ENCODE assay signal across 18 cellular contexts in the genomic region with DNA sequence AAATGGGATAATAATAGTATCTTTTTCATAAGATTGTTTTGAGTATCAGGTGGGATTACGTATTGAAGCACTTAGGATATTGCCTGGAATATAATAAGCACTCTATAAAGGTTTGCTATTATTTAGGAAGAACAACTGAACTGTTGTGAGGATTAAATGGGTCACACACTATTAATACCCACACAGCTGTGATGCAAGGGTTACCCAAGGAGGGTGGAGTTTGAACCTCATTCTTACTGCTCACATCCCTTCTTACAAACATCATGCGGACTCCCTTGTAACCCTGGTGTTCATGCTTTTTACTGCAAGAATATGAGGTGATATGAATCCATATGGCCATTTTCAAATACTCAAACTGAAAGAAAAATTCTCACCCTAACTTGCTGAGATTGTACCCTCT.
DNase-seq lines count a peak whose midpoint lies in the region; ATAC-seq and TF ChIP-seq lines count a peak whose summit lies in the region.
"Had no signal": no experiment of that assay in that cellular context is flagged by ENCODE, and none has a peak within 500 bp of the region (broad histone marks: within the 10 kb centered on the region; RNA-seq: fewer than 3 reads in every experiment).

No MANE protein-coding gene starts in this region.

- no peak overlapping the region for H3K27ac Mint-ChIP-seq in MCF 10A (ENCODE audit: low read depth, unreplicated experiment)
- H3K27ac Mint-ChIP-seq: B cell; CD8-positive, alpha-beta T cell; HFFc6 had no signal

- ATAC-seq in psoas muscle (peak; percentile 56 to 87 (median 80)), HG02623 (IDR thresholded peaks at IDR 0.05; ENCODE audit: unreplicated experiment) (no peak)
- ATAC-seq: CD8-positive, alpha-beta T cell; GM12878 had no signal

- H3K4me1 ChIP-seq in breast epithelium (no peaks in the 10 kb centered on the region), psoas muscle (peaks cover under 1% of the 10 kb centered on the region)
- H3K4me1 ChIP-seq: BLaER1 treated with 17β-estradiol and CSF1 and Interleukin-3, amounts not matched to agents 10 nM and 100 nM had no signal

- H3K27me3 Mint-ChIP-seq in MCF 10A (ENCODE audit: insufficient read depth, unreplicated experiment): no peaks in the 10 kb centered on the region

- H3K9me3 ChIP-seq in breast epithelium (no peaks in the 10 kb centered on the region), psoas muscle (no peaks in the 10 kb centered on the region)
- H3K9me3 ChIP-seq: BLaER1 treated with 17β-estradiol and CSF1 and Interleukin-3, amounts not matched to agents 10 nM and 100 nM had no signal

- no peaks in the 10 kb centered on the region for H3K9me3 Mint-ChIP-seq in MCF 10A (ENCODE audit: unreplicated experiment)
- H3K9me3 Mint-ChIP-seq: HFFc6 had no signal

- peaks cover 32% of the 10 kb centered on the region for H3K4me1 Mint-ChIP-seq in MCF 10A (ENCODE audit: insufficient read depth, unreplicated experiment)

- no peak overlapping the region for H3K4me3 ChIP-seq in breast epithelium
- H3K4me3 ChIP-seq in choroid plexus epithelial cell (ENCODE audit: low read depth, low read length): no peak overlapping the region
- H3K4me3 ChIP-seq in psoas muscle: no peak overlapping the region
- H3K4me3 ChIP-seq: BLaER1 treated with 17β-estradiol and CSF1 and Interleukin-3, amounts not matched to agents 10 nM and 100 nM; GM12878 had no signal

- peak; percentile 20 for DNase-seq in MCF 10A (ENCODE audit: unreplicated experiment)
- no peak for DNase-seq in breast epithelium (ENCODE audit: low spot score in 2 of 2)
- DNase-seq in choroid plexus epithelial cell (ENCODE audit: low read depth): peak; percentile 36
- DNase-seq in psoas muscle: no peak
- no peak for DNase-seq in HUDEP-2 (lab: John Stamatoyannopoulos, UW; ENCODE audit: unreplicated experiment in 76 of 76)
- DNase-seq in NCI-H2029 treated with DMSO at 0.1 percent for 48 hours (lab: John Stamatoyannopoulos, UW): no peak
- DNase-seq: Calu3; CD8-positive, alpha-beta T cell; DND-41; EL; GOT3; H7; HFFc6 had no signal

- CTCF ChIA-PET in MCF 10A (lab: Yijun Ruan, JAX): interaction anchor here (0.6 kb wide), 1 partner anchor 152 kb away, joined by 4 read pairs; no protein-coding TSS in a partner anchor

- H3K27me3 ChIP-seq in breast epithelium: no peaks in the 10 kb centered on the region
- peaks cover 0 to 1% (median 0%) of the 10 kb centered on the region in 3 donors for H3K27me3 ChIP-seq in psoas muscle (ENCODE audit: insufficient read depth in 3 of 3, low read length in 2 of 3)
- H3K27me3 ChIP-seq: BLaER1 treated with 17β-estradiol and CSF1 and Interleukin-3, amounts not matched to agents 10 nM and 100 nM had no signal

- H3K27ac ChIP-seq in breast epithelium (no peak overlapping the region), psoas muscle (no peak overlapping the region)
- H3K27ac ChIP-seq: 22Rv1; BLaER1 treated with 17β-estradiol and CSF1 and Interleukin-3, amounts not matched to agents 10 nM and 100 nM had no signal

- POLR2A ChIA-PET in MCF 10A (lab: Yijun Ruan, JAX): interaction anchor here (0.9 kb wide), 1 partner anchor 111 kb away, joined by 3 read pairs; no protein-coding TSS in a partner anchor

- H3K36me3 ChIP-seq in breast epithelium (no peaks in the 10 kb centered on the region), psoas muscle (ENCODE audit: insufficient read depth in 1 of 2, low read depth in 1 of 2) (no peaks in the 10 kb centered on the region)
- H3K36me3 ChIP-seq: BLaER1 treated with 17β-estradiol and CSF1 and Interleukin-3, amounts not matched to agents 10 nM and 100 nM had no signal

- no peaks in the 10 kb centered on the region for H3K36me3 Mint-ChIP-seq in MCF 10A (ENCODE audit: insufficient read depth, unreplicated experiment)
- H3K36me3 Mint-ChIP-seq: CD8-positive, alpha-beta T cell had no signal

- no TSS peak for BruUV-seq in MCF 10A (replicated peaks; lab: Mats Ljungman, UMichigan)

- WGBS in psoas muscle, 3 donors: 42 to 67% (median 56%) methylated on average over 2 of the region's 2 CpGs

- TF ChIP-seq POLR2A in breast epithelium (IDR thresholded peaks at IDR 0.05): no peak

- TF ChIP-seq CTCF in MCF 10A (IDR thresholded peaks at IDR 0.05; ENCODE audit: unreplicated experiment): no peak
- no peak for TF ChIP-seq CTCF in breast epithelium (IDR thresholded peaks at IDR 0.05)
- TF ChIP-seq CTCF in choroid plexus epithelial cell (conservative IDR thresholded peaks at IDR 0.05; ENCODE audit: low read depth, low read length): no peak
- no peak for TF ChIP-seq CTCF in psoas muscle (IDR thresholded peaks at IDR 0.05)

- H3K4me3 Mint-ChIP-seq in MCF 10A (ENCODE audit: unreplicated experiment): no peak overlapping the region
- H3K4me3 Mint-ChIP-seq: B cell; CD8-positive, alpha-beta T cell; HFFc6 had no signal

- intact Hi-C loops in MCF 10A (cut with micrococcal nuclease) (loop anchor here (5.0 kb wide), 1 partner anchor 112 kb away; a partner anchor contains a TSS), breast epithelium (cut with DNase I; ENCODE audit: low total_unique reads) (no loop called here), psoas muscle (cut with DNase I) (no loop called here)

Comparison
In these comparisons a context has a peak if more than half of its experiments do, and no peak if none do; other contexts are left out.
1. DNase-seq: peak in MCF 10A (single experiment) and choroid plexus epithelial cell (single experiment); none in breast epithelium (0 of 2), psoas muscle (0 of 2), HUDEP-2 (0 of 76) and NCI-H2029 treated with DMSO at 0.1 percent for 48 hours (single experiment).